In the genomic region with DNA sequence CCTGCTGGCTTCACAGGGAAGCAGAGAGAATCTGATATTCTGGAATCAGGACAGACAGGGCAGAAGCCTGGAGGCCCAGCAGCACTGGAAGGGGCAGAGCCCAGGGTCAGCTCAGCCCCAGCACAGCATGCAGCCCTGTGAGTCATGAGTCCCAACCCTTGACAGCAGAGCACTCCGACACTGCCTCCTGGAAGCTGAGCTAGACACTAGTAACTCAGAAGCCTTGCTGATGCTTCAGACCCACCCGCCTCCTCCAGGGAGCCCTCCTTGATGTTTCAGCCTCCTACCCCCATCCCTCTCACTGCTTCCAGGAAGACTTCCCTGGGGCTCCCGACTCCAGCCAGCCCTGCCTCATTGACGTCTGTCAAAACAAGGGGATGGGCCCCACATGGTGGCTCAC, we compare ENCODE assay signal across 13 cellular contexts. TPM values are rescaled to one million over a fixed set of nuclear protein-coding genes. Genes with fewer than 3 reads are reported as not detected.
DNase-seq lines count a peak whose midpoint lies in the region; ATAC-seq and TF ChIP-seq lines count a peak whose summit lies in the region.
"Had no signal": no experiment of that assay in that cellular context is flagged by ENCODE, and none has a peak within 500 bp of the region (broad histone marks: within the 10 kb centered on the region; RNA-seq: fewer than 3 reads in every experiment).

No MANE protein-coding gene starts in this region.

- peak; percentile 80 for DNase-seq in LHCN-M2 (ENCODE audit: low read depth)
- DNase-seq in brain pericyte (ENCODE audit: low read depth, low spot score): peak; percentile 64
- DNase-seq in mesendoderm: peak; percentile 68
- no peak for DNase-seq in Kasumi-1 (lab: John Stamatoyannopoulos, UW)
- no peak for DNase-seq in stimulated activated CD4-positive, alpha-beta T cell treated with anti-CD3 and anti-CD28 coated beads, Interleukin-2, amount 100 ng/mL, for 24 hours
- DNase-seq in suprapubic skin (ENCODE audit: low spot score in 2 of 2): no peak
- DNase-seq: activated CD4-positive, alpha-beta memory T cell treated with anti-CD3 and anti-CD28 coated beads for 36 hours; Karpas-422; NCI-H510A treated with DMSO at 0.1 percent for 48 hours had no signal

- H4K5ac ChIP-seq in mesendoderm (ENCODE audit: low read length): no peak overlapping the region

- H3K56ac ChIP-seq in mesendoderm (ENCODE audit: low read length): peak overlapping the region; percentile 10

- peaks cover 53 to 76% (median 66%) of the 10 kb centered on the region in 10 experiments for H3K4me1 ChIP-seq in BLaER1 treated with 17β-estradiol and CSF1 and Interleukin-3, amounts not matched to agents 10 nM and 100 nM
- H3K4me1 ChIP-seq in mesendoderm (ENCODE audit: control insufficient read depth, low read depth, low read length) (no peaks in the 10 kb centered on the region), suprapubic skin (peaks cover 59% of the 10 kb centered on the region)

- H3K4ac ChIP-seq in mesendoderm (ENCODE audit: low read depth, low read length): no peak overlapping the region

- H3K79me2 ChIP-seq in mesendoderm (ENCODE audit: control insufficient read depth, insufficient read depth, low read length): no peaks in the 10 kb centered on the region

- H4K20me1 ChIP-seq in BLaER1 treated with 17β-estradiol and CSF1 and Interleukin-3, amounts not matched to agents 10 nM and 100 nM: peaks cover 0 to 16% (median 6%) of the 10 kb centered on the region in 11 experiments; a peak in 10 of 22 replicates

- no peak for TF ChIP-seq CTCF in suprapubic skin (IDR thresholded peaks at IDR 0.05)

- H4K8ac ChIP-seq in mesendoderm (ENCODE audit: low read depth, low read length): no peak overlapping the region

- H3K18ac ChIP-seq in mesendoderm (ENCODE audit: low read length): no peak overlapping the region

- H2BK15ac ChIP-seq in mesendoderm (replicated peaks; ENCODE audit: low read depth): no peak overlapping the region

- no peak overlapping the region for H2BK120ac ChIP-seq in mesendoderm (ENCODE audit: low read depth, low read length)

- H3K4me3 ChIP-seq in BLaER1 treated with 17β-estradiol and CSF1 and Interleukin-3, amounts not matched to agents 10 nM and 100 nM: no peak overlapping the region
- H3K4me3 ChIP-seq in mesendoderm (ENCODE audit: low read length) (no peak overlapping the region), suprapubic skin (no peak overlapping the region)

- no peak for TF ChIP-seq EP300 in suprapubic skin (IDR thresholded peaks at IDR 0.05)

- ATAC-seq in GM21723 (IDR thresholded peaks at IDR 0.05; ENCODE audit: unreplicated experiment): no peak

- no peaks in the 10 kb centered on the region for H3K9me3 ChIP-seq in BLaER1 treated with 17β-estradiol and CSF1 and Interleukin-3, amounts not matched to agents 10 nM and 100 nM (replicated peaks in 1 of 11)
- no peaks in the 10 kb centered on the region for H3K9me3 ChIP-seq in suprapubic skin

- H3K27ac ChIP-seq in BLaER1 treated with 17β-estradiol and CSF1 and Interleukin-3, amounts not matched to agents 10 nM and 100 nM: peak overlapping the region in 8 of 11 experiments; percentile 73 to 90 (median 80); a peak in 14 of 22 replicates
- H3K27ac ChIP-seq in mesendoderm (ENCODE audit: low read depth, low read length): no peak overlapping the region
- no peak overlapping the region for H3K27ac ChIP-seq in suprapubic skin

- no peak overlapping the region for H3K23ac ChIP-seq in mesendoderm (ENCODE audit: low read length)

- H2BK5ac ChIP-seq in mesendoderm (ENCODE audit: low read length): no peak overlapping the region

- H2AK5ac ChIP-seq in mesendoderm (ENCODE audit: low read length): no peak overlapping the region

- no peak for TF ChIP-seq POLR2A in suprapubic skin (IDR thresholded peaks at IDR 0.05)

- WGBS in mesendoderm (ENCODE audit: extremely low coverage, insufficient coverage, low lambda C conversion rate): no CpG with 5 or more reads among the region's 4 CpGs
- 86% methylated on average over 4 of the region's 4 CpGs for WGBS in suprapubic skin

- H3K79me1 ChIP-seq in mesendoderm (ENCODE audit: low read length): no peaks in the 10 kb centered on the region

- H3K9ac ChIP-seq in BLaER1 treated with 17β-estradiol and CSF1 and Interleukin-3, amounts not matched to agents 10 nM and 100 nM: peak overlapping the region in 7 of 11 experiments; percentile 6 to 71 (median 58); a peak in 3 of 22 replicates
- no peak overlapping the region for H3K9ac ChIP-seq in mesendoderm (ENCODE audit: low read length)

- H3K36me3 ChIP-seq in BLaER1 treated with 17β-estradiol and CSF1 and Interleukin-3, amounts not matched to agents 10 nM and 100 nM: peaks cover 0 to 30% (median 6%) of the 10 kb centered on the region in 11 experiments; a peak in 10 of 22 replicates
- H3K36me3 ChIP-seq in mesendoderm (ENCODE audit: control insufficient read depth, insufficient read depth, low read length) (no peaks in the 10 kb centered on the region), suprapubic skin (peaks cover 33% of the 10 kb centered on the region)

- H3K4me2 ChIP-seq in BLaER1 treated with 17β-estradiol and CSF1 and Interleukin-3, amounts not matched to agents 10 nM and 100 nM: peak overlapping the region; percentile 91 to 100 (median 99)
- no peak overlapping the region for H3K4me2 ChIP-seq in mesendoderm (ENCODE audit: low read length)

- H3K27me3 ChIP-seq in BLaER1 treated with 17β-estradiol and CSF1 and Interleukin-3, amounts not matched to agents 10 nM and 100 nM: no peaks in the 10 kb centered on the region
- H3K27me3 ChIP-seq in mesendoderm (ENCODE audit: insufficient read depth, low read length, poor library complexity) (no peaks in the 10 kb centered on the region), suprapubic skin (no peaks in the 10 kb centered on the region)

RNA-seq across cellular contexts. Expression of gene CAMKK1, which starts 6.9 kb away (rescaled TPM):
- total RNA-seq in LHCN-M2 (2014; rRNA removed): 3.6 and 3.7 TPM in 2 replicates
- 2.5 TPM for polyA plus RNA-seq in LHCN-M2 (2012)
- 1.3 TPM for polyA plus RNA-seq in mesendoderm (2013, experiment 1 of 2)
- polyA plus RNA-seq in mesendoderm (2013, experiment 2 of 2): 1.4 TPM
- 10 to 100 TPM; 10.8 to 17.3 (median 12.9) TPM for total RNA-seq in suprapubic skin

RNA-seq across cellular contexts. Expression of gene P2RX1, which starts 30.3 kb away (rescaled TPM):
- total RNA-seq in LHCN-M2 (2014; rRNA removed) (0.17 TPM in 1 of 2 replicates, not detected in the other), suprapubic skin (1 to 10 TPM in 2 of 4 donors, under 1 TPM in 2; 0.25 to 2.6 (median 1.2) TPM)
- polyA plus RNA-seq in LHCN-M2 (2012): 0.02 TPM
- polyA plus RNA-seq in mesendoderm (2013, experiment 1 of 2): 0.03 TPM
- polyA plus RNA-seq in mesendoderm (2013, experiment 2 of 2): 0.03 TPM
- total RNA-seq: epithelial cell of proximal tubule, lung microvascular endothelial cell had no signal

RNA-seq across cellular contexts. Expression of gene NCBP3, which starts 39.9 kb away (rescaled TPM):
- total RNA-seq in LHCN-M2 (2014; rRNA removed): 19.9 and 21.9 TPM in 2 replicates
- polyA plus RNA-seq in LHCN-M2 (2012): 12.7 TPM
- polyA plus RNA-seq in mesendoderm (2013, experiment 1 of 2): 29.3 TPM
- polyA plus RNA-seq in mesendoderm (2013, experiment 2 of 2): 27.5 TPM
- 10 to 100 TPM; 15.4 to 41.8 (median 26.1) TPM for total RNA-seq in suprapubic skin

Comparison
In these comparisons a context has a peak if more than half of its experiments do, and no peak if none do; other contexts are left out.
1. H3K27ac ChIP-seq: peak in BLaER1 treated with 17β-estradiol and CSF1 and Interleukin-3, amounts not matched to agents 10 nM and 100 nM (8 of 11); none in mesendoderm (single experiment) and suprapubic skin (single experiment).
2. DNase-seq: peak in LHCN-M2 (single experiment), brain pericyte (single experiment) and mesendoderm (single experiment); none in Kasumi-1 (0 of 2), stimulated activated CD4-positive, alpha-beta T cell treated with anti-CD3 and anti-CD28 coated beads, Interleukin-2, amount 100 ng/mL, for 24 hours (0 of 2) and suprapubic skin (0 of 2).